Comparison of ENCODE assay signal across 8 cellular contexts in genomic region chr6:33392168-33392947, GRCh38. TPM values are rescaled to one million over a fixed set of nuclear protein-coding genes. Genes with fewer than 3 reads are reported as not detected.
DNase-seq lines count a peak whose midpoint lies in the region; ATAC-seq, FAIRE-seq and TF ChIP-seq lines count a peak whose summit lies in the region.

No MANE protein-coding gene starts in this region.

- POLR2A ChIA-PET in HEK293T (lab: Yijun Ruan, JAX) = interaction anchor here (0.9 to 1.4 kb wide), 3 partner anchors 9 to 34 kb away, joined by 3 to 4 read pairs (median 4); no protein-coding TSS in a partner anchor

- TF ChIP-seq CTCF in right atrium auricular region (IDR thresholded peaks at IDR 0.05) = no peak
- TF ChIP-seq CTCF in bronchial epithelial cell (IDR thresholded peaks at IDR 0.05; ENCODE audit: insufficient read depth, low read length, severe bottlenecking) = no peak

- H3K27me3 ChIP-seq in right atrium auricular region (no peaks in the 10 kb centered on the region), bronchial epithelial cell (ENCODE audit: control insufficient read depth, insufficient read depth, low read length) (no peaks in the 10 kb centered on the region), muscle layer of duodenum (ENCODE audit: low read depth, low read length) (no peaks in the 10 kb centered on the region)

- H3K4me3 ChIP-seq in right atrium auricular region (peak overlapping the region; percentile 34 to 53), bronchial epithelial cell (ENCODE audit: low read depth, low read length) (peak overlapping the region; percentile 97), muscle layer of duodenum (ENCODE audit: low read depth in 1 of 2, low read length in 2 of 2) (peak overlapping the region; percentile 67 to 81)

- H3K4me1 ChIP-seq in right atrium auricular region = peaks cover 0 to 14% of the 10 kb centered on the region in 2 donors
- peaks cover 0 to 7% of the 10 kb centered on the region in 2 donors for H3K4me1 ChIP-seq in muscle layer of duodenum (ENCODE audit: control insufficient read depth in 1 of 2, insufficient read depth in 2 of 2, low read length in 2 of 2)

- no peaks in the 10 kb centered on the region for H3K36me3 ChIP-seq in right atrium auricular region
- H3K36me3 ChIP-seq in bronchial epithelial cell (ENCODE audit: control insufficient read depth, insufficient read depth, low read length) = no peaks in the 10 kb centered on the region
- H3K36me3 ChIP-seq in muscle layer of duodenum (ENCODE audit: control insufficient read depth in 1 of 2, insufficient read depth in 2 of 2, low read length in 2 of 2) = no peaks in the 10 kb centered on the region

- H3K27ac ChIP-seq in right atrium auricular region (peak overlapping the region; percentile 65 to 94), muscle layer of duodenum (ENCODE audit: low read length) (peak overlapping the region; percentile 17)

- H3K9me3 ChIP-seq in right atrium auricular region (no peaks in the 10 kb centered on the region), muscle layer of duodenum (ENCODE audit: control insufficient read depth in 1 of 2, low read length in 2 of 2) (no peaks in the 10 kb centered on the region)

- intact Hi-C loops in left cardiac atrium (cut with DNase I) = loop anchor here in 1 of 2 donors (10.0 kb wide), 1 partner anchor 62 kb away; the partner anchor contains the start of gene ZBTB9

- CTCF ChIA-PET in HEK293T (lab: Yijun Ruan, JAX) = no interaction called here

- no peak for ATAC-seq in left cardiac atrium
- no peak for ATAC-seq in GM18520 (IDR thresholded peaks at IDR 0.05; ENCODE audit: unreplicated experiment)
- no peak for ATAC-seq in GM19455 (IDR thresholded peaks at IDR 0.05; ENCODE audit: unreplicated experiment)

- FAIRE-seq in bronchial epithelial cell (lab: Jason Lieb, UNC) = no peak

- DNase-seq in right atrium auricular region (ENCODE audit: low spot score) (no peak), left cardiac atrium (no peak), NAMALWA (ENCODE audit: low spot score) (peak; percentile 60), bronchial epithelial cell (ENCODE audit: low read depth) (peak; percentile 30), HEK293T (ENCODE audit: extremely low spot score) (no peak)

TF ChIP-seq in HEK293T, 16 proteins besides CTCF, POLR2A, EP300 and RAD21:
- TF ChIP-seq L3MBTL2 (conservative IDR thresholded peaks at IDR 0.05) (no peak), ZNF384 (IDR thresholded peaks at IDR 0.05) (no peak), PKNOX1 (IDR thresholded peaks at IDR 0.05) (no peak; the same call in 1 of the 2 replicates), SP1 (IDR thresholded peaks at IDR 0.05) (no peak)
TF ChIP-seq in HEK293T: peak in this region for 0.

RNA-seq across cellular contexts. Expression of gene KIFC1, which starts 0.7 kb away (rescaled TPM):
- total RNA-seq in right atrium auricular region (1 to 10 TPM in 1 of 2 donors, under 1 TPM in 1; 0.59 to 1.6 TPM), left cardiac atrium (1 to 10 TPM in 1 of 2 donors, under 1 TPM in 1; 0.31 to 1.9 TPM), bronchial epithelial cell (0.26 TPM in 2 replicates)

RNA-seq across cellular contexts. Expression of gene PHF1, which starts 18.5 kb away (rescaled TPM):
- total RNA-seq in right atrium auricular region = 10 to 100 TPM; 51.8 to 69.8 TPM
- 10 to 100 TPM; 49.5 to 58.3 TPM for total RNA-seq in left cardiac atrium
- 7.6 and 13.2 TPM in 2 replicates for total RNA-seq in bronchial epithelial cell

RNA-seq across cellular contexts. Expression of gene CUTA, which starts 25.5 kb away (rescaled TPM):
- 100 to 1,000 TPM; 118 to 119 TPM for total RNA-seq in right atrium auricular region
- total RNA-seq in left cardiac atrium = 100 to 1,000 TPM; 114 to 126 TPM
- 37.1 and 42.5 TPM in 2 replicates for total RNA-seq in bronchial epithelial cell

RNA-seq across cellular contexts. Expression of gene SYNGAP1, which starts 27.5 kb away (rescaled TPM):
- total RNA-seq in right atrium auricular region = 10 to 100 TPM in 1 of 2 donors, 1 to 10 TPM in 1; 3.6 to 10.1 TPM
- 1 to 10 TPM; 9.0 to 9.8 TPM for total RNA-seq in left cardiac atrium
- total RNA-seq in bronchial epithelial cell = 0.79 and 0.90 TPM in 2 replicates

Comparison
In these comparisons a context has a peak if more than half of its experiments do, and no peak if none do; other contexts are left out.
1. DNase-seq: peak in NAMALWA (single experiment) and bronchial epithelial cell (single experiment); none in right atrium auricular region (single experiment), left cardiac atrium (single experiment) and HEK293T (single experiment).
2. H3K4me3 ChIP-seq: peak in every context shown above with its lines; median percentile 97 in bronchial epithelial cell; 74 in muscle layer of duodenum; 44 in right atrium auricular region.